In genomic region chr16:1051446-1051845, GRCh38 we compare ENCODE assay signal across 32 cellular contexts. TPM values are rescaled to one million over a fixed set of nuclear protein-coding genes. Genes with fewer than 3 reads are reported as not detected.
"Had no signal": no experiment of that assay in that cellular context is flagged by ENCODE, and none has a peak within 500 bp of the region (broad histone marks: within the 10 kb centered on the region; RNA-seq: fewer than 3 reads in every experiment).

No MANE protein-coding gene starts in this region.

- FAIRE-seq: urothelium cell line had no signal

- DNase-seq: stimulated activated CD4-positive, alpha-beta T cell treated with anti-CD3 and anti-CD28 coated beads, Interleukin-2, amount 100 ng/mL, for 48 hours; stimulated activated CD4-positive, alpha-beta T cell treated with anti-CD3 and anti-CD28 coated beads, Interleukin-4, amount 100 ng/mL, for 1 hour; stimulated activated CD4-positive, alpha-beta T cell treated with anti-CD3 and anti-CD28 coated beads, Interleukin-4, amount 100 ng/mL, for 24 hours; stimulated activated CD4-positive, alpha-beta T cell treated with anti-CD3 and anti-CD28 coated beads, Interleukin-4, amount 100 ng/mL, for 4 hours; stimulated activated CD8-positive, alpha-beta memory T cell treated with anti-CD3 and anti-CD28 coated beads, Interleukin-4, amount 100 ng/mL, for 48 hours; stimulated activated naive B cell treated with anti-CD40 and anti-IgM and Interleukin-4, amounts not matched to agents 10 μg/mL and 1 μg/mL and 100 μg/mL, for 72 hours; stimulated activated naive CD4-positive, alpha-beta T cell; stimulated activated naive CD4-positive, alpha-beta T cell treated with Interleukin-2 at 50 U/mL for 16 hours; stimulated activated naive CD8-positive, alpha-beta T cell treated with anti-CD3 and anti-CD28 coated beads, Interleukin-15, amount 100 ng/mL, for 72 hours; stimulated activated naive CD8-positive, alpha-beta T cell treated with anti-CD3 and anti-CD28 coated beads, Interleukin-15, Interleukin-2, amounts not matched to agents 100 U/mL and 50 U/mL, for 24 hours; stomach; substantia nigra; testis; thyroid gland; tibial artery; transverse colon; trophoblast cell; upper lobe of right lung; uterus had no signal

- ATAC-seq: stimulated activated effector memory CD8-positive, alpha-beta T cell treated with anti-CD3 and anti-CD28 coated beads, Interleukin-12 subunit alpha, Interleukin-12 subunit beta, amount 100 ng/mL, for 72 hours; stimulated activated memory B cell treated with anti-CD40 and anti-IgM and Interleukin-4, amounts not matched to agents 10 μg/mL and 1 μg/mL and 100 μg/mL, for 72 hours; stimulated activated naive B cell treated with anti-CD40 and anti-IgM and Interleukin-4, amounts not matched to agents 10 μg/mL and 1 μg/mL and 100 μg/mL, for 72 hours; stimulated activated naive CD8-positive, alpha-beta T cell treated with anti-CD3 and anti-CD28 coated beads, Interleukin-15, amount 100 ng/mL, for 72 hours; stimulated activated naive CD8-positive, alpha-beta T cell treated with anti-CD3 and anti-CD28 coated beads, Interleukin-15, Interleukin-2, amounts not matched to agents 100 U/mL and 50 U/mL, for 24 hours; upper lobe of right lung had no signal

- H3K27me3 ChIP-seq: testis, thyroid gland, vagina had no signal

- H3K27ac ChIP-seq: stomach, suprapubic skin, testis, thoracic aorta, thyroid gland, tibial artery, tibial nerve, transverse colon, upper lobe of left lung, upper lobe of right lung, uterus, vagina had no signal

- H3K4me3 ChIP-seq: stomach, suprapubic skin, testis, thoracic aorta, thyroid gland, tibial artery, tibial nerve, transverse colon, upper lobe of left lung, upper lobe of right lung, uterus, vagina had no signal

- H3K4me1 ChIP-seq: upper lobe of right lung, uterus had no signal

- H3K36me3 ChIP-seq: stomach, suprapubic skin, thoracic aorta, thyroid gland, tibial artery, tibial nerve, transverse colon, upper lobe of left lung, upper lobe of right lung, uterus, vagina had no signal

- H3K9me3 ChIP-seq: testis, thoracic aorta, thyroid gland, transverse colon, upper lobe of right lung, vagina had no signal

RNA-seq across cellular contexts. Expression of gene SSTR5, which starts 21.1 kb away (rescaled TPM):
- total RNA-seq: stomach, subcutaneous adipose tissue, temporal lobe, thyroid gland, tibial nerve, transverse colon, upper lobe of left lung, upper lobe of right lung, uterus had no signal
- polyA plus RNA-seq: thymus had no signal

RNA-seq across cellular contexts. Expression of gene C1QTNF8, which starts 44.6 kb away (rescaled TPM):
- total RNA-seq: stomach, subcutaneous adipose tissue, suprapubic skin, thyroid gland, tibial nerve, transverse colon, upper lobe of right lung, ureter, urinary bladder, uterus, vagina had no signal
- polyA plus RNA-seq: stomach, urinary bladder had no signal
